Comparison of ENCODE assay signal across 1 cellular context in the genomic region with DNA sequence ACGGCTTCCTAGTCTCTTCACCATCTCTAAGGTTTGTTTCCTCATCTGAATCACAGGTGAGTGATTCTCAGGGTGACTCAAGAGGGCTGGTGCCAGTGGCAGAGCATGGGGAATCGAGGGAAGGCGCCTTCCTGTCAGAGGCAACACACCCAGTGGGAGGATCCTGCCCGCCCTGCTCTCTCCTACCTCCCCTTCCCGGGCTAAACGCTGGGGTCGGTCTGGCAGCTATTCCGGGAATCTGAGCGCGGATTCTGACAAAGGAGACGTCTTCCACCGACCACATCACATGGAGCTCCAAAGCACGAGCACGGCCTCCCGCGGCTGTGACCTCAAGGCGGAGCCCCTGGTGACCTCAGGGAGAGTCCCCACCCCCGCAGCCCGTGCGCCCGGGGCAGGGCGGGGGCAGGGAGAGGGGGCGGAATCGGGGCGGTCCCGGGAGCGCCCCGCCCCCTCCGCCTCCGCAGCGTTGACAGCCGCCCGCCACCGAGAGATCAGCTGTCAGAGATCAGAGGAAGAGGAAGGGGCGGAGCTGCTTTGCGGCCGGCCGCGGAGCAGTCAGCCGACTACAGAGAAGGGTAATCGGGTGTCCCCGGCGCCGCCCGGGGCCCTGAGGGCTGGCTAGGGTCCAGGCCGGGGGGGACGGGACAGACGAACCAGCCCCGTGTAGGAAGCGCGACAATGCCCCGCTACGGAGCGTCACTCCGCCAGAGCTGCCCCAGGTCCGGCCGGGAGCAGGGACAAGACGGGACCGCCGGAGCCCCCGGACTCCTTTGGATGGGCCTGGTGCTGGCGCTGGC.
TF ChIP-seq lines count a peak whose summit lies in the region.

A gene (plus strand): TSS at position 554 of the 797 bp plus-strand sequence. CDS start 125 bp downstream, at position 679.

TF ChIP-seq in K562, 482 proteins besides CTCF, POLR2A, EP300 and RAD21 (continued from another document and continues in another):
- TF ChIP-seq, protein P1, sequence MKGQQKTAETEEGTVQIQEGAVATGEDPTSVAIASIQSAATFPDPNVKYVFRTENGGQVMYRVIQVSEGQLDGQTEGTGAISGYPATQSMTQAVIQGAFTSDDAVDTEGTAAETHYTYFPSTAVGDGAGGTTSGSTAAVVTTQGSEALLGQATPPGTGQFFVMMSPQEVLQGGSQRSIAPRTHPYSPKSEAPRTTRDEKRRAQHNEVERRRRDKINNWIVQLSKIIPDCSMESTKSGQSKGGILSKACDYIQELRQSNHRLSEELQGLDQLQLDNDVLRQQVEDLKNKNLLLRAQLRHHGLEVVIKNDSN (CRISPR knock-in tag; IDR thresholded peaks at IDR 0.05): peak; percentile 69
- peak; percentile 20; the same call in 1 of the 2 replicates for TF ChIP-seq HCFC1 (IDR thresholded peaks at IDR 0.05; ENCODE audit: low read depth, low read length)
- peak; percentile 100 for TF ChIP-seq EGR1 (conservative IDR thresholded peaks at IDR 0.05)
- TF ChIP-seq, protein P2, sequence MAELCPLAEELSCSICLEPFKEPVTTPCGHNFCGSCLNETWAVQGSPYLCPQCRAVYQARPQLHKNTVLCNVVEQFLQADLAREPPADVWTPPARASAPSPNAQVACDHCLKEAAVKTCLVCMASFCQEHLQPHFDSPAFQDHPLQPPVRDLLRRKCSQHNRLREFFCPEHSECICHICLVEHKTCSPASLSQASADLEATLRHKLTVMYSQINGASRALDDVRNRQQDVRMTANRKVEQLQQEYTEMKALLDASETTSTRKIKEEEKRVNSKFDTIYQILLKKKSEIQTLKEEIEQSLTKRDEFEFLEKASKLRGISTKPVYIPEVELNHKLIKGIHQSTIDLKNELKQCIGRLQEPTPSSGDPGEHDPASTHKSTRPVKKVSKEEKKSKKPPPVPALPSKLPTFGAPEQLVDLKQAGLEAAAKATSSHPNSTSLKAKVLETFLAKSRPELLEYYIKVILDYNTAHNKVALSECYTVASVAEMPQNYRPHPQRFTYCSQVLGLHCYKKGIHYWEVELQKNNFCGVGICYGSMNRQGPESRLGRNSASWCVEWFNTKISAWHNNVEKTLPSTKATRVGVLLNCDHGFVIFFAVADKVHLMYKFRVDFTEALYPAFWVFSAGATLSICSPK (IDR thresholded peaks at IDR 0.05; ENCODE audit: borderline replicate concordance): no peak
- no peak for TF ChIP-seq ATF1 (CRISPR knock-in tag; IDR thresholded peaks at IDR 0.05)
- peak; percentile 76 for TF ChIP-seq ATF1 (tag; IDR thresholded peaks at IDR 0.05)
- TF ChIP-seq SIN3A (IDR thresholded peaks at IDR 0.05; ENCODE audit: borderline replicate concordance in 2 of 2, control insufficient read depth in 1 of 2, low read depth in 2 of 2, low read length in 2 of 2): peak; percentile 93 to 97
- TF ChIP-seq, protein P3, sequence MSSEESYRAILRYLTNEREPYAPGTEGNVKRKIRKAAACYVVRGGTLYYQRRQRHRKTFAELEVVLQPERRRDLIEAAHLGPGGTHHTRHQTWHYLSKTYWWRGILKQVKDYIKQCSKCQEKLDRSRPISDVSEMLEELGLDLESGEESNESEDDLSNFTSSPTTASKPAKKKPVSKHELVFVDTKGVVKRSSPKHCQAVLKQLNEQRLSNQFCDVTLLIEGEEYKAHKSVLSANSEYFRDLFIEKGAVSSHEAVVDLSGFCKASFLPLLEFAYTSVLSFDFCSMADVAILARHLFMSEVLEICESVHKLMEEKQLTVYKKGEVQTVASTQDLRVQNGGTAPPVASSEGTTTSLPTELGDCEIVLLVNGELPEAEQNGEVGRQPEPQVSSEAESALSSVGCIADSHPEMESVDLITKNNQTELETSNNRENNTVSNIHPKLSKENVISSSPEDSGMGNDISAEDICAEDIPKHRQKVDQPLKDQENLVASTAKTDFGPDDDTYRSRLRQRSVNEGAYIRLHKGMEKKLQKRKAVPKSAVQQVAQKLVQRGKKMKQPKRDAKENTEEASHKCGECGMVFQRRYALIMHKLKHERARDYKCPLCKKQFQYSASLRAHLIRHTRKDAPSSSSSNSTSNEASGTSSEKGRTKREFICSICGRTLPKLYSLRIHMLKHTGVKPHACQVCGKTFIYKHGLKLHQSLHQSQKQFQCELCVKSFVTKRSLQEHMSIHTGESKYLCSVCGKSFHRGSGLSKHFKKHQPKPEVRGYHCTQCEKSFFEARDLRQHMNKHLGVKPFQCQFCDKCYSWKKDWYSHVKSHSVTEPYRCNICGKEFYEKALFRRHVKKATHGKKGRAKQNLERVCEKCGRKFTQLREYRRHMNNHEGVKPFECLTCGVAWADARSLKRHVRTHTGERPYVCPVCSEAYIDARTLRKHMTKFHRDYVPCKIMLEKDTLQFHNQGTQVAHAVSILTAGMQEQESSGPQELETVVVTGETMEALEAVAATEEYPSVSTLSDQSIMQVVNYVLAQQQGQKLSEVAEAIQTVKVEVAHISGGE (CRISPR knock-in tag; IDR thresholded peaks at IDR 0.05): peak in 1 of 3 experiments; percentile 6; a peak in 1 of 6 replicates
- TF ChIP-seq NCOA1 (IDR thresholded peaks at IDR 0.05; ENCODE audit: low read depth): peak; percentile 55; the same call in 1 of the 2 replicates
- TF ChIP-seq SRF (CRISPR knock-in tag; IDR thresholded peaks at IDR 0.05): peak in 1 of 2 experiments; percentile 50; a peak in 1 of 4 replicates
- TF ChIP-seq, protein P4, sequence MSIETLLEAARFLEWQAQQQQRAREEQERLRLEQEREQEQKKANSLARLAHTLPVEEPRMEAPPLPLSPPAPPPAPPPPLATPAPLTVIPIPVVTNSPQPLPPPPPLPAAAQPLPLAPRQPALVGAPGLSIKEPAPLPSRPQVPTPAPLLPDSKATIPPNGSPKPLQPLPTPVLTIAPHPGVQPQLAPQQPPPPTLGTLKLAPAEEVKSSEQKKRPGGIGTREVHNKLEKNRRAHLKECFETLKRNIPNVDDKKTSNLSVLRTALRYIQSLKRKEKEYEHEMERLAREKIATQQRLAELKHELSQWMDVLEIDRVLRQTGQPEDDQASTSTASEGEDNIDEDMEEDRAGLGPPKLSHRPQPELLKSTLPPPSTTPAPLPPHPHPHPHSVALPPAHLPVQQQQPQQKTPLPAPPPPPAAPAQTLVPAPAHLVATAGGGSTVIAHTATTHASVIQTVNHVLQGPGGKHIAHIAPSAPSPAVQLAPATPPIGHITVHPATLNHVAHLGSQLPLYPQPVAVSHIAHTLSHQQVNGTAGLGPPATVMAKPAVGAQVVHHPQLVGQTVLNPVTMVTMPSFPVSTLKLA (conservative IDR thresholded peaks at IDR 0.05): peak; percentile 87 to 94
- TF ChIP-seq MYNN (IDR thresholded peaks at IDR 0.05): no peak; the same call in 1 of the 2 replicates
- TF ChIP-seq MYNN (CRISPR knock-in tag; IDR thresholded peaks at IDR 0.05): no peak
- TF ChIP-seq SOX6 (IDR thresholded peaks at IDR 0.05): peak; percentile 55; the same call in 1 of the 2 replicates
- peak; percentile 63 to 70 for TF ChIP-seq NRF1 (conservative IDR thresholded peaks at IDR 0.05 in 1 of 2, IDR thresholded peaks at IDR 0.05 in 1 of 2)
- TF ChIP-seq HEY1 (CRISPR knock-in tag; IDR thresholded peaks at IDR 0.05; ENCODE audit: borderline replicate concordance): no peak
- TF ChIP-seq PPARD (CRISPR knock-in tag; IDR thresholded peaks at IDR 0.05): no peak
- TF ChIP-seq, protein P5, sequence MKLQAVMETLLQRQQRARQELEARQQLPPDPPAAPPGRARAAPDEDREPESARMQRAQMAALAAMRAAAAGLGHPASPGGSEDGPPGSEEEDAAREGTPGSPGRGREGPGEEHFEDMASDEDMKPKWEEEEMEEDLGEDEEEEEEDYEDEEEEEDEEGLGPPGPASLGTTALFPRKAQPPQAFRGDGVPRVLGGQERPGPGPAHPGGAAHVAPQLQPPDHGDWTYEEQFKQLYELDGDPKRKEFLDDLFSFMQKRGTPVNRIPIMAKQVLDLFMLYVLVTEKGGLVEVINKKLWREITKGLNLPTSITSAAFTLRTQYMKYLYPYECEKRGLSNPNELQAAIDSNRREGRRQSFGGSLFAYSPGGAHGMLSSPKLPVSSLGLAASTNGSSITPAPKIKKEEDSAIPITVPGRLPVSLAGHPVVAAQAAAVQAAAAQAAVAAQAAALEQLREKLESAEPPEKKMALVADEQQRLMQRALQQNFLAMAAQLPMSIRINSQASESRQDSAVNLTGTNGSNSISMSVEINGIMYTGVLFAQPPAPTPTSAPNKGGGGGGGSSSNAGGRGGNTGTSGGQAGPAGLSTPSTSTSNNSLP (IDR thresholded peaks at IDR 0.05; ENCODE audit: borderline replicate concordance, low read depth, low read length): no peak
- TF ChIP-seq, protein P6, sequence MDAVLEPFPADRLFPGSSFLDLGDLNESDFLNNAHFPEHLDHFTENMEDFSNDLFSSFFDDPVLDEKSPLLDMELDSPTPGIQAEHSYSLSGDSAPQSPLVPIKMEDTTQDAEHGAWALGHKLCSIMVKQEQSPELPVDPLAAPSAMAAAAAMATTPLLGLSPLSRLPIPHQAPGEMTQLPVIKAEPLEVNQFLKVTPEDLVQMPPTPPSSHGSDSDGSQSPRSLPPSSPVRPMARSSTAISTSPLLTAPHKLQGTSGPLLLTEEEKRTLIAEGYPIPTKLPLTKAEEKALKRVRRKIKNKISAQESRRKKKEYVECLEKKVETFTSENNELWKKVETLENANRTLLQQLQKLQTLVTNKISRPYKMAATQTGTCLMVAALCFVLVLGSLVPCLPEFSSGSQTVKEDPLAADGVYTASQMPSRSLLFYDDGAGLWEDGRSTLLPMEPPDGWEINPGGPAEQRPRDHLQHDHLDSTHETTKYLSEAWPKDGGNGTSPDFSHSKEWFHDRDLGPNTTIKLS (IDR thresholded peaks at IDR 0.05; ENCODE audit: borderline replicate concordance, low read depth): 0 out of 2 replicates have a peak, but pooled peaks have one; percentile 24
- TF ChIP-seq, protein P7, sequence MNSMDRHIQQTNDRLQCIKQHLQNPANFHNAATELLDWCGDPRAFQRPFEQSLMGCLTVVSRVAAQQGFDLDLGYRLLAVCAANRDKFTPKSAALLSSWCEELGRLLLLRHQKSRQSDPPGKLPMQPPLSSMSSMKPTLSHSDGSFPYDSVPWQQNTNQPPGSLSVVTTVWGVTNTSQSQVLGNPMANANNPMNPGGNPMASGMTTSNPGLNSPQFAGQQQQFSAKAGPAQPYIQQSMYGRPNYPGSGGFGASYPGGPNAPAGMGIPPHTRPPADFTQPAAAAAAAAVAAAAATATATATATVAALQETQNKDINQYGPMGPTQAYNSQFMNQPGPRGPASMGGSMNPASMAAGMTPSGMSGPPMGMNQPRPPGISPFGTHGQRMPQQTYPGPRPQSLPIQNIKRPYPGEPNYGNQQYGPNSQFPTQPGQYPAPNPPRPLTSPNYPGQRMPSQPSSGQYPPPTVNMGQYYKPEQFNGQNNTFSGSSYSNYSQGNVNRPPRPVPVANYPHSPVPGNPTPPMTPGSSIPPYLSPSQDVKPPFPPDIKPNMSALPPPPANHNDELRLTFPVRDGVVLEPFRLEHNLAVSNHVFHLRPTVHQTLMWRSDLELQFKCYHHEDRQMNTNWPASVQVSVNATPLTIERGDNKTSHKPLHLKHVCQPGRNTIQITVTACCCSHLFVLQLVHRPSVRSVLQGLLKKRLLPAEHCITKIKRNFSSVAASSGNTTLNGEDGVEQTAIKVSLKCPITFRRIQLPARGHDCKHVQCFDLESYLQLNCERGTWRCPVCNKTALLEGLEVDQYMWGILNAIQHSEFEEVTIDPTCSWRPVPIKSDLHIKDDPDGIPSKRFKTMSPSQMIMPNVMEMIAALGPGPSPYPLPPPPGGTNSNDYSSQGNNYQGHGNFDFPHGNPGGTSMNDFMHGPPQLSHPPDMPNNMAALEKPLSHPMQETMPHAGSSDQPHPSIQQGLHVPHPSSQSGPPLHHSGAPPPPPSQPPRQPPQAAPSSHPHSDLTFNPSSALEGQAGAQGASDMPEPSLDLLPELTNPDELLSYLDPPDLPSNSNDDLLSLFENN (IDR thresholded peaks at IDR 0.05; ENCODE audit: low read depth in 2 of 2, low read length in 2 of 2): no peak
- TF ChIP-seq ZNF124 (CRISPR knock-in tag; IDR thresholded peaks at IDR 0.05): no peak
- TF ChIP-seq RCOR1 (IDR thresholded peaks at IDR 0.05; ENCODE audit: borderline replicate concordance in 1 of 2, low read depth in 2 of 2, low read length in 2 of 2): peak in 1 of 2 experiments; percentile 58; a peak in 1 of 4 replicates
- TF ChIP-seq, protein P8, sequence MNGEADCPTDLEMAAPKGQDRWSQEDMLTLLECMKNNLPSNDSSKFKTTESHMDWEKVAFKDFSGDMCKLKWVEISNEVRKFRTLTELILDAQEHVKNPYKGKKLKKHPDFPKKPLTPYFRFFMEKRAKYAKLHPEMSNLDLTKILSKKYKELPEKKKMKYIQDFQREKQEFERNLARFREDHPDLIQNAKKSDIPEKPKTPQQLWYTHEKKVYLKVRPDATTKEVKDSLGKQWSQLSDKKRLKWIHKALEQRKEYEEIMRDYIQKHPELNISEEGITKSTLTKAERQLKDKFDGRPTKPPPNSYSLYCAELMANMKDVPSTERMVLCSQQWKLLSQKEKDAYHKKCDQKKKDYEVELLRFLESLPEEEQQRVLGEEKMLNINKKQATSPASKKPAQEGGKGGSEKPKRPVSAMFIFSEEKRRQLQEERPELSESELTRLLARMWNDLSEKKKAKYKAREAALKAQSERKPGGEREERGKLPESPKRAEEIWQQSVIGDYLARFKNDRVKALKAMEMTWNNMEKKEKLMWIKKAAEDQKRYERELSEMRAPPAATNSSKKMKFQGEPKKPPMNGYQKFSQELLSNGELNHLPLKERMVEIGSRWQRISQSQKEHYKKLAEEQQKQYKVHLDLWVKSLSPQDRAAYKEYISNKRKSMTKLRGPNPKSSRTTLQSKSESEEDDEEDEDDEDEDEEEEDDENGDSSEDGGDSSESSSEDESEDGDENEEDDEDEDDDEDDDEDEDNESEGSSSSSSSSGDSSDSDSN (IDR thresholded peaks at IDR 0.05; ENCODE audit: borderline replicate concordance in 1 of 2, low read depth in 2 of 2, low read length in 2 of 2): peak in 1 of 2 experiments; percentile 86; a peak in 2 of 4 replicates
- TF ChIP-seq LCOR (CRISPR knock-in tag; IDR thresholded peaks at IDR 0.05): peak; percentile 78
- TF ChIP-seq, protein P9, sequence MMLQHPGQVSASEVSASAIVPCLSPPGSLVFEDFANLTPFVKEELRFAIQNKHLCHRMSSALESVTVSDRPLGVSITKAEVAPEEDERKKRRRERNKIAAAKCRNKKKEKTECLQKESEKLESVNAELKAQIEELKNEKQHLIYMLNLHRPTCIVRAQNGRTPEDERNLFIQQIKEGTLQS (IDR thresholded peaks at IDR 0.05): peak; percentile 58; the same call in 1 of the 2 replicates
- TF ChIP-seq, protein P9 (CRISPR knock-in tag; conservative IDR thresholded peaks at IDR 0.05): no peak
- TF ChIP-seq MBD2 (IDR thresholded peaks at IDR 0.05; ENCODE audit: borderline replicate concordance, low read depth): peak; percentile 55; the same call in 1 of the 2 replicates
- peak; percentile 96 for TF ChIP-seq CCNT2 (IDR thresholded peaks at IDR 0.05; ENCODE audit: borderline replicate concordance, extremely low read depth, insufficient read length, low read depth, low read length)
- peak; percentile 48; the same call in 1 of the 2 replicates for TF ChIP-seq HDAC8 (tag; IDR thresholded peaks at IDR 0.05)
- TF ChIP-seq GABPA (tag; conservative IDR thresholded peaks at IDR 0.05; ENCODE audit: low read depth): peak; percentile 88
- TF ChIP-seq STAT5A (IDR thresholded peaks at IDR 0.05; ENCODE audit: borderline replicate concordance, low read length): no peak
